ENCODE assay signal across 12 cellular contexts in the genomic region with DNA sequence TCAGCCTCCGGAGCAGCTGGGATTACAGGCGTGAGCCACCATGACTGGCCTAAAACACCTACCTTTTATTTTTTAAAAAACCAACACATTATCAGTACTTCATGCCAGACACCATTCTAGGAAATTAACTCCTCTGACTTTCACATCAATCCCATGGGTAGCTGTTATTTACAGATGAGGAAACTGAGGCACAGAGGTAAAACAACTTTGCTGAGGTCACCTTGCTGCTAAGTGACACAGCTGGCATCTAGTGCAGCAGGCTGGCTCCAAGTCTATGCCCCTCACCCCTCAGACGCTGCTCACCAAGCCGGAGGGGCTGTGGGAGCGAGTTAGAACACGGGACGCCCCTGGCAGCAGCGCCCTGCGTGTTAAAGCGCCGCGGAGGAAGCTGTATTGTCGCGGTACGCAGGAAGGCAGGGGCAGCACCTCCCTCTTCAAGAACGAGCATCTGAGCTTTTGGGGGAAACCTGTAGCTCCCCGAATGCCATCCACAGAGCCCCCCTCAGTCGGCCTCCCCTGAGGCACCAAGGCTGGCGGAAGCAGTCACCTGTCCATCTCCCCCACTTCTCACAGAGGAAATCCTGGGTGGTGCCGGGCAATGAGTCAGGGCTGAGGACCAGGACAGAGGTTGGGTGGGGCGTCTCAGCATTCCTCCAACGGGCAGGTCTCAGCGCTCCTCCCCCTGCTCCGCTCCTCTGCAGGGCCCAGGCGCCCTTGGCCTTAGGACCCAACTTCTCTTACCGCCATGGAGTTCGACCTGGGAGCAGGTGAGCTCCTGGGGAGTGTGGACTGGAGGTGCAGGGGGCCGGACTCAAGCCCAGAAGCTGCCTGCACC. TPM values are rescaled to one million over a fixed set of nuclear protein-coding genes. Genes with fewer than 3 reads are reported as not detected.
A peak's percentile ranks its signal among the peaks of the same experiment; 100 is the strongest.
DNase-seq lines count a peak whose midpoint lies in the region; ATAC-seq and TF ChIP-seq lines count a peak whose summit lies in the region.
"Had no signal": no experiment of that assay in that cellular context is flagged by ENCODE, and none has a peak within 500 bp of the region (broad histone marks: within the 10 kb centered on the region; RNA-seq: fewer than 3 reads in every experiment).

A gene (plus strand): TSS at position 735 of the 835 bp plus-strand sequence. CDS start 11 bp downstream, at position 746.

- H3K27ac ChIP-seq in duodenal mucosa (ENCODE audit: low read depth, low read length) = peak within 1 kb of the TSS; percentile 96
- H3K27ac ChIP-seq in upper lobe of left lung = peak within 1 kb of the TSS; percentile 61 to 87 (median 82)
- no peak within 1 kb of the TSS for H3K27ac ChIP-seq in OCI-LY7 (ENCODE audit: low read depth, low read length, poor library complexity, severe bottlenecking)

- H3K9me2 ChIP-seq in OCI-LY7 (ENCODE audit: insufficient read depth, low read length) = no peaks in the 10 kb centered on the region

- H2AFZ ChIP-seq in OCI-LY7 (ENCODE audit: low read length) = no peak within 1 kb of the TSS

- DNase-seq in NCI-H748 (lab: John Stamatoyannopoulos, UW; ENCODE audit: unreplicated experiment) (peak; percentile 20), NCI-H748 treated with DMSO at 0.1 percent for 48 hours (lab: John Stamatoyannopoulos, UW) (no peak), lower leg skin (ENCODE audit: low spot score in 2 of 2) (peak; percentile 63 to 92), upper lobe of left lung (peak; percentile 58 to 91), NCI-H1436 treated with DMSO at 0.1 percent for 48 hours (lab: John Stamatoyannopoulos, UW) (no peak), OCI-LY7 (ENCODE audit: low spot score) (no peak)
- DNase-seq: activated CD4-positive, CD25-positive, alpha-beta regulatory T cell treated with anti-CD3 and anti-CD28 coated beads, Interleukin-2, amount 50 U/mL, for 72 hours; anterior cingulate cortex; NCI-H69; stimulated activated CD4-positive, alpha-beta T cell treated with anti-CD3 and anti-CD28 coated beads, Interleukin-4, amount 100 ng/mL, for 4 hours had no signal

- peaks cover 0 to 19% of the 10 kb centered on the region in 2 donors for H3K4me1 ChIP-seq in duodenal mucosa (ENCODE audit: control insufficient read depth in 1 of 2, insufficient read depth in 2 of 2, low read length in 2 of 2)
- peaks cover 10 to 24% (median 13%) of the 10 kb centered on the region in 4 donors for H3K4me1 ChIP-seq in upper lobe of left lung
- H3K4me1 ChIP-seq in OCI-LY7 (ENCODE audit: insufficient read depth, low read length, poor library complexity, severe bottlenecking) = no peaks in the 10 kb centered on the region

- intact Hi-C loops in lower leg skin (cut with DNase I; ENCODE audit: low total_unique reads) (no loop called here), OCI-LY7 (cut with micrococcal nuclease; ENCODE audit: unreplicated experiment) (no loop called here)

- no TSS peak for BruUV-seq in OCI-LY7 (replicated peaks; lab: Mats Ljungman, UMichigan)

- CTCF ChIA-PET in OCI-LY7 (lab: Charles Lee; ENCODE audit: unreplicated experiment) = interaction anchor here (0.5 kb wide), 1 partner anchor 263 kb away, joined by 3 read pairs; no protein-coding TSS in a partner anchor

- H4K20me1 ChIP-seq in OCI-LY7 (ENCODE audit: insufficient read depth, low read length) = no peaks in the 10 kb centered on the region

- POLR2A ChIA-PET in OCI-LY7 (lab: Charles Lee) = no interaction called here

- no peaks in the 10 kb centered on the region for H3K79me2 ChIP-seq in OCI-LY7 (ENCODE audit: insufficient read depth, low read depth, low read length)

- peak within 1 kb of the TSS; percentile 71 to 80 for H3K4me3 ChIP-seq in duodenal mucosa (ENCODE audit: low read depth in 1 of 2, low read length in 2 of 2)
- H3K4me3 ChIP-seq in lower leg skin (ENCODE audit: low read depth, poor library complexity, severe bottlenecking) = no peak within 1 kb of the TSS
- H3K4me3 ChIP-seq in upper lobe of left lung = peak within 1 kb of the TSS in 3 of 4 donors; percentile 40 to 50 (median 41)
- H3K4me3 ChIP-seq in OCI-LY7 (ENCODE audit: low read depth, low read length, poor library complexity, severe bottlenecking) = no peak within 1 kb of the TSS

- WGBS in lower leg skin, 2 donors = 29 to 59% methylated on average over 27 of the region's 28 CpGs
- 38 to 43% methylated on average over 11 to 27 of the region's 28 CpGs for WGBS in upper lobe of left lung, 2 donors

- no peaks in the 10 kb centered on the region for H3K9me3 ChIP-seq in duodenal mucosa (ENCODE audit: control insufficient read depth in 1 of 2, low read length in 2 of 2)
- H3K9me3 ChIP-seq in upper lobe of left lung = no peaks in the 10 kb centered on the region
- H3K9me3 ChIP-seq in OCI-LY7 (ENCODE audit: low read length) = no peaks in the 10 kb centered on the region

- TF ChIP-seq CTCF in lower leg skin (IDR thresholded peaks at IDR 0.05) = no peak
- no peak for TF ChIP-seq CTCF in upper lobe of left lung (IDR thresholded peaks at IDR 0.05)
- TF ChIP-seq CTCF in OCI-LY7 (conservative IDR thresholded peaks at IDR 0.05; ENCODE audit: low read length) = no peak

- peak within 1 kb of the TSS; percentile 88 to 92 for H3K9ac ChIP-seq in duodenal mucosa (ENCODE audit: low read depth in 1 of 2, low read length in 2 of 2)

- H3K4me2 ChIP-seq in OCI-LY7 (ENCODE audit: low read length) = no peak within 1 kb of the TSS

- ATAC-seq in upper lobe of left lung (ENCODE audit: low FRiP score in 2 of 2) = peak; percentile 75 to 94
- ATAC-seq in HG02759 (IDR thresholded peaks at IDR 0.05; ENCODE audit: unreplicated experiment) = no peak

- TF ChIP-seq POLR2A in lower leg skin (IDR thresholded peaks at IDR 0.05) (no peak), upper lobe of left lung (IDR thresholded peaks at IDR 0.05) (peak in 2 of 4 donors; percentile 53 to 60)

- H3K36me3 ChIP-seq in duodenal mucosa (ENCODE audit: control insufficient read depth in 1 of 2, insufficient read depth in 2 of 2, low read length in 2 of 2) = peaks cover 4 to 18% of the 10 kb centered on the region in 2 donors
- peaks cover 0 to 27% (median 19%) of the 10 kb centered on the region in 4 donors for H3K36me3 ChIP-seq in upper lobe of left lung
- H3K36me3 ChIP-seq in OCI-LY7 (ENCODE audit: insufficient read depth, low read length) = peaks cover 9% of the 10 kb centered on the region; the same call in 1 of the 2 replicates

- TF ChIP-seq EP300 in upper lobe of left lung (IDR thresholded peaks at IDR 0.05) = no peak

- no peaks in the 10 kb centered on the region for H3K27me3 ChIP-seq in duodenal mucosa (ENCODE audit: control insufficient read depth in 1 of 2, insufficient read depth in 2 of 2, low read length in 2 of 2)
- H3K27me3 ChIP-seq in upper lobe of left lung = no peaks in the 10 kb centered on the region

RNA-seq across cellular contexts. Expression of the gene that starts here (rescaled TPM):
- total RNA-seq in lower leg skin = 100 to 1,000 TPM; 373 to 601 (median 426) TPM
- total RNA-seq in upper lobe of left lung = 100 to 1,000 TPM in 4 of 6 donors, 10 to 100 TPM in 2; 65.0 to 251 (median 144) TPM
- not detected in 2 replicates for total RNA-seq in OCI-LY7 (2014; rRNA removed; shearing (Covaris generic))
- not detected in 2 replicates for total RNA-seq in OCI-LY7 (2022)

Comparison
In these comparisons a context has a peak if more than half of its experiments do, and no peak if none do; other contexts are left out.
1. RNA of the gene that starts here (total RNA-seq): 373 to 601 TPM in lower leg skin and 65.0 to 251 TPM in upper lobe of left lung; not detected in OCI-LY7; every median in the first group is over 10 times any median in the second.
2. DNase-seq: peak in NCI-H748 (single experiment), lower leg skin (2 of 2) and upper lobe of left lung (2 of 2); none in NCI-H748 treated with DMSO at 0.1 percent for 48 hours (single experiment), NCI-H1436 treated with DMSO at 0.1 percent for 48 hours (single experiment) and OCI-LY7 (single experiment).
3. H3K4me3 ChIP-seq: peak in duodenal mucosa (2 of 2) and upper lobe of left lung (3 of 4); none in lower leg skin (single experiment) and OCI-LY7 (single experiment).